25 cellular contexts compared by ENCODE assay signal in the genomic region with DNA sequence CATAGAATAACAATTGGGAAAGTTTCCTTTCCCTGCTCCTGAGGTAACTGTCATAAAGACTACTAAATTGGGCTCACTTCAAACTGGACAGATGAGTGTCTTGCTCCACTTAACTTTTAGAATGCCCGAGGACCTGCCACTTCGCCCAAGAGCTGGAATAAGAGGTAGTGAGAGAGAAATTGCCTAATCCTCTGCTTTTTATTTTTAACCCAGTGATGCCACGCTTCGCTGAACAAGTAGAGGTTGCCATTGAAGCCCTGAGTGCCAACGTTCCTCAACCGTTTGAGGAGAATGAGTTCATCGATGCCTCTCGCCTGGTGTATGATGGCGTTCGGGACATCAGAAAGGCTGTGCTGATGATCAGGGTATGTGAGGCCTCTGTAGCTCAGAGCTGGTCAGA.
"Had no signal": no experiment of that assay in that cellular context is flagged by ENCODE, and none has a peak within 500 bp of the region (broad histone marks: within the 10 kb centered on the region; RNA-seq: fewer than 3 reads in every experiment).

No MANE protein-coding gene starts in this region.

- H3K4me3 ChIP-seq: coronary artery, dorsolateral prefrontal cortex, gastroesophageal sphincter, left lung, lower lobe of right lung, right lobe of liver, transverse colon had no signal

- H3K4me1 ChIP-seq: gastroesophageal sphincter, left lung, lower lobe of right lung, right lobe of liver, transverse colon had no signal

- ATAC-seq: activated CD4-positive, CD25-positive, alpha-beta regulatory T cell treated with anti-CD3 and anti-CD28 coated beads, Interleukin-2, amount 50 U/mL, for 24 hours; gastroesophageal sphincter; left lung; lower lobe of right lung; naive thymus-derived CD8-positive, alpha-beta T cell; right lobe of liver had no signal

- H3K36me3 ChIP-seq: brain microvascular endothelial cell, gastroesophageal sphincter, left lung, lower lobe of right lung, right lobe of liver, transverse colon had no signal

- H3K9me3 ChIP-seq: gastroesophageal sphincter, lower lobe of right lung, right lobe of liver, transverse colon had no signal

- DNase-seq: activated CD4-positive, alpha-beta T cell treated with anti-CD3 and anti-CD28 coated beads for 48 hours; activated CD4-positive, alpha-beta T cell treated with anti-CD3 and anti-CD28 coated beads, Interleukin-2, amount 50 U/mL, for 48 hours; activated CD8-positive, alpha-beta memory T cell treated with anti-CD3 and anti-CD28 coated beads for 24 hours; activated gamma-delta T cell; activated naive CD4-positive, alpha-beta T cell treated with anti-CD3 and anti-CD28 coated beads, Interleukin-2, amount 10 ng/mL, durations not matched to agents 7 days and 5 days; activated naive CD8-positive, alpha-beta T cell treated with anti-CD3 and anti-CD28 coated beads, Interleukin-2, amount 10 ng/mL, durations not matched to agents 7 days and 5 days; activated T-cell treated with anti-CD3 and anti-CD28 coated beads, Interleukin-2, amount 50 U/mL, for 1 hour; amniotic stem cell; brain microvascular endothelial cell; dorsolateral prefrontal cortex; effector memory CD4-positive, alpha-beta T cell; hippocampal formation; immature natural killer cell; left lung; lower lobe of right lung; mesenchymal stem cell; naive thymus-derived CD8-positive, alpha-beta T cell; right lobe of liver; stimulated activated CD4-positive, alpha-beta T cell treated with anti-CD3 and anti-CD28 coated beads, Interleukin-2, amount 100 ng/mL, for 48 hours; stimulated activated naive CD4-positive, alpha-beta T cell treated with Interleukin-2 at 50 U/mL for 16 hours; transverse colon had no signal

- H3K27ac ChIP-seq: brain microvascular endothelial cell, coronary artery, dorsolateral prefrontal cortex, gastroesophageal sphincter, left lung, lower lobe of right lung, right lobe of liver, transverse colon, VCaP had no signal

- H3K27me3 ChIP-seq: brain microvascular endothelial cell, dorsolateral prefrontal cortex, gastroesophageal sphincter, left lung, right lobe of liver, transverse colon had no signal
